In genomic region chr2:131492418-131493198, GRCh38 we compare ENCODE assay signal across 8 cellular contexts. TPM values are rescaled to one million over a fixed set of nuclear protein-coding genes. Genes with fewer than 3 reads are reported as not detected.
DNase-seq lines count a peak whose midpoint lies in the region; ATAC-seq and TF ChIP-seq lines count a peak whose summit lies in the region.

No MANE protein-coding gene starts in this region.

- H3K9ac ChIP-seq in ES-I3 (ENCODE audit: low read depth, low read length): peak overlapping the region; percentile 87

- H3K4me1 Mint-ChIP-seq in activated T-helper 17 cell treated with anti-CD3 and anti-CD28 coated beads, Interleukin-2, amount 50 U/mL, for 72 hours: peaks cover 10% of the 10 kb centered on the region
- peaks cover 25 to 44% of the 10 kb centered on the region in 2 donors for H3K4me1 Mint-ChIP-seq in natural killer cell

- H3K27ac Mint-ChIP-seq in activated T-helper 17 cell treated with anti-CD3 and anti-CD28 coated beads, Interleukin-2, amount 50 U/mL, for 72 hours: peak overlapping the region; percentile 94
- peak overlapping the region; percentile 93 to 95 for H3K27ac Mint-ChIP-seq in natural killer cell

- H3K9me3 ChIP-seq in ES-I3 (ENCODE audit: control insufficient read depth, insufficient read depth, low read length): no peaks in the 10 kb centered on the region

- H3K9me3 Mint-ChIP-seq in activated T-helper 17 cell treated with anti-CD3 and anti-CD28 coated beads, Interleukin-2, amount 50 U/mL, for 72 hours: no peaks in the 10 kb centered on the region
- no peaks in the 10 kb centered on the region for H3K9me3 Mint-ChIP-seq in natural killer cell

- H3K36me3 Mint-ChIP-seq in activated T-helper 17 cell treated with anti-CD3 and anti-CD28 coated beads, Interleukin-2, amount 50 U/mL, for 72 hours (ENCODE audit: low read depth): peaks cover 61% of the 10 kb centered on the region
- H3K36me3 Mint-ChIP-seq in natural killer cell: no peaks in the 10 kb centered on the region

- no peaks in the 10 kb centered on the region for H3K27me3 Mint-ChIP-seq in activated T-helper 17 cell treated with anti-CD3 and anti-CD28 coated beads, Interleukin-2, amount 50 U/mL, for 72 hours
- no peaks in the 10 kb centered on the region for H3K27me3 Mint-ChIP-seq in natural killer cell (ENCODE audit: low read depth in 2 of 2)

- H3K4me1 ChIP-seq in ES-I3 (ENCODE audit: insufficient read depth, low read length): no peaks in the 10 kb centered on the region; the same call in 1 of the 2 replicates

- H3K36me3 ChIP-seq in ES-I3 (ENCODE audit: insufficient read depth, low read length): no peaks in the 10 kb centered on the region

- intact Hi-C loops in natural killer cell (cut with micrococcal nuclease): loop anchor here (2.0 kb wide), 1 partner anchor 34 kb away; the partner anchor contains the start of gene CCDC74A

- TF ChIP-seq CTCF in LNCAP (IDR thresholded peaks at IDR 0.05) (peak; percentile 82), natural killer cell (IDR thresholded peaks at IDR 0.05) (peak; percentile 91)

- DNase-seq in H4 (ENCODE audit: low spot score) (peak; percentile 95), RPMI7951 (ENCODE audit: low read depth) (peak; percentile 87), fibroblast of peridontal ligament (ENCODE audit: extremely low read depth) (peak; percentile 91), natural killer cell (peak; percentile 91)
- DNase-seq in stimulated activated naive CD4-positive, alpha-beta T cell (lab: John Stamatoyannopoulos, UW): peak; percentile 92 to 99 (median 94)

- ATAC-seq in activated T-helper 17 cell treated with anti-CD3 and anti-CD28 coated beads, Interleukin-2, amount 50 U/mL, for 72 hours (replicated peaks): peak; percentile 80
- ATAC-seq in natural killer cell: peak; percentile 74 to 91 (median 81)

- H3K4me3 Mint-ChIP-seq in activated T-helper 17 cell treated with anti-CD3 and anti-CD28 coated beads, Interleukin-2, amount 50 U/mL, for 72 hours: peak overlapping the region; percentile 94
- H3K4me3 Mint-ChIP-seq in natural killer cell: peak overlapping the region; percentile 95

RNA-seq across cellular contexts. Expression of gene MZT2A, which starts 0.4 kb away (rescaled TPM):
- total RNA-seq in H4 (2014; rRNA removed; shearing (Covaris generic)): 99.3 and 154 TPM in 2 replicates
- total RNA-seq in RPMI7951 (2014; rRNA removed; shearing (Covaris generic)): 86.9 and 137 TPM in 2 replicates
- total RNA-seq in activated T-helper 17 cell treated with anti-CD3 and anti-CD28 coated beads, Interleukin-2, amount 50 U/mL, for 72 hours: 100 to 1,000 TPM in 1 of 2 donors, 10 to 100 TPM in 1; 96.0 to 112 TPM
- total RNA-seq in natural killer cell: 10 to 100 TPM; 37.7 to 47.0 (median 42.5) TPM

RNA-seq across cellular contexts. Expression of gene TUBA3D, which starts 16.7 kb away (rescaled TPM):
- not detected in 2 replicates for total RNA-seq in H4 (2014; rRNA removed; shearing (Covaris generic))
- not detected in 2 replicates for total RNA-seq in RPMI7951 (2014; rRNA removed; shearing (Covaris generic))
- total RNA-seq in activated T-helper 17 cell treated with anti-CD3 and anti-CD28 coated beads, Interleukin-2, amount 50 U/mL, for 72 hours: not detected
- total RNA-seq in natural killer cell: not detected

RNA-seq across cellular contexts. Expression of gene CCDC74A, which starts 35.1 kb away (rescaled TPM):
- total RNA-seq in H4 (2014; rRNA removed; shearing (Covaris generic)): 25.7 and 30.0 TPM in 2 replicates
- total RNA-seq in RPMI7951 (2014; rRNA removed; shearing (Covaris generic)): 33.9 and 41.9 TPM in 2 replicates
- 1 to 10 TPM; 2.7 to 5.9 TPM for total RNA-seq in activated T-helper 17 cell treated with anti-CD3 and anti-CD28 coated beads, Interleukin-2, amount 50 U/mL, for 72 hours
- total RNA-seq in natural killer cell: 1 to 10 TPM in 2 of 3 donors, under 1 TPM in 1; 0.95 to 1.5 (median 1.4) TPM

Comparison
In these comparisons a context has a peak if more than half of its experiments do, and no peak if none do; other contexts are left out.
1. Peak in every context shown above with its lines: DNase-seq and ATAC-seq.